15 cellular contexts compared by ENCODE assay signal in the genomic region with DNA sequence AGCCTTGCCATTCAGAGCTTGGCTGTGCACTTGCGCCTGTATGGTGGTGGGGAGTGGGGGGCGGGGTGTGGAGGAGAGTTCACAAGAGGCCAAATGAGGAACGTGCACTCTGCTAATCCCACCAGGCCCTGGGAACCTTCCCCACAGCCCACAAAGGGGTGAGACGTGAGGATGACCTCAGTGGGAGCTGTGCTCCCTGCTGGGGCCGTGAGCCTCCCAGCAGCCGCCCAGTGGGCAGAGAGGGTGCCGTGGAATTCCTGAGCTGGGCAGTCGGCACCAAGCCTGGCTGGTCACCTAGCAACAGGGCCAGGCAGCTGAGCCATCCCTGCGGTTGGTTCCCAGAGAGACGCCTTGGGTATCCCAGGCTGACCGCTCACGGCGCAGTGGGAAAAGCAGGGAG. TPM values are rescaled to one million over a fixed set of nuclear protein-coding genes. Genes with fewer than 3 reads are reported as not detected.
A peak's percentile ranks its signal among the peaks of the same experiment; 100 is the strongest.
DNase-seq lines count a peak whose midpoint lies in the region; ATAC-seq and TF ChIP-seq lines count a peak whose summit lies in the region.
"Had no signal": no experiment of that assay in that cellular context is flagged by ENCODE, and none has a peak within 500 bp of the region (broad histone marks: within the 10 kb centered on the region; RNA-seq: fewer than 3 reads in every experiment).

No MANE protein-coding gene starts in this region.

- no peaks in the 10 kb centered on the region for H3K36me3 ChIP-seq in neuronal stem cell (replicated peaks in 1 of 2; ENCODE audit: control insufficient read depth in 2 of 2, insufficient read depth in 2 of 2, low read length in 2 of 2)
- no peaks in the 10 kb centered on the region for H3K36me3 ChIP-seq in gastrocnemius medialis
- H3K36me3 ChIP-seq: tibial artery had no signal

- H2BK15ac ChIP-seq in neuronal stem cell (ENCODE audit: low read length), result peak overlapping the region; percentile 96

- no CpG with 5 or more reads among the region's 13 CpGs for WGBS in neuronal stem cell (ENCODE audit: extremely low coverage in 2 of 2, insufficient read length in 2 of 2, insufficient replicate concordance in 1 of 2), 2 donors

- no peak overlapping the region for H3K27ac Mint-ChIP-seq in stimulated activated naive B cell treated with anti-CD40 and anti-IgM and Interleukin-4, amounts not matched to agents 10 μg/mL and 1 μg/mL and 100 μg/mL, for 72 hours
- H3K27ac Mint-ChIP-seq: activated T-helper 17 cell treated with anti-CD3 and anti-CD28 coated beads, Interleukin-2, amount 50 U/mL, for 72 hours had no signal

- H3K27me3 Mint-ChIP-seq in stimulated activated naive B cell treated with anti-CD40 and anti-IgM and Interleukin-4, amounts not matched to agents 10 μg/mL and 1 μg/mL and 100 μg/mL, for 72 hours, result peaks cover 12 to 31% of the 10 kb centered on the region in 2 donors
- H3K27me3 Mint-ChIP-seq: activated T-helper 17 cell treated with anti-CD3 and anti-CD28 coated beads, Interleukin-2, amount 50 U/mL, for 72 hours had no signal

- no peaks in the 10 kb centered on the region for H3K36me3 Mint-ChIP-seq in stimulated activated naive B cell treated with anti-CD40 and anti-IgM and Interleukin-4, amounts not matched to agents 10 μg/mL and 1 μg/mL and 100 μg/mL, for 72 hours

- H2AK5ac ChIP-seq in neuronal stem cell (ENCODE audit: low read depth, low read length), result peak overlapping the region; percentile 98

- H3K4me1 ChIP-seq in neuronal stem cell (ENCODE audit: control insufficient read depth in 2 of 2, insufficient read depth in 1 of 2, low read depth in 1 of 2, low read length in 2 of 2) (peaks cover 62 to 72% of the 10 kb centered on the region in 2 donors), gastrocnemius medialis (peaks cover 5% of the 10 kb centered on the region in 2 donors)

- peak overlapping the region; percentile 28 for H4K91ac ChIP-seq in neuronal stem cell (ENCODE audit: low read depth, low read length, poor library complexity)

- no peak overlapping the region for H3K23ac ChIP-seq in neuronal stem cell (ENCODE audit: low read depth, low read length, poor library complexity)

- H3K79me1 ChIP-seq in neuronal stem cell (ENCODE audit: low read depth, low read length), result peaks cover 8% of the 10 kb centered on the region

- no peaks in the 10 kb centered on the region for H3K9me3 Mint-ChIP-seq in stimulated activated naive B cell treated with anti-CD40 and anti-IgM and Interleukin-4, amounts not matched to agents 10 μg/mL and 1 μg/mL and 100 μg/mL, for 72 hours
- H3K9me3 Mint-ChIP-seq: activated T-helper 17 cell treated with anti-CD3 and anti-CD28 coated beads, Interleukin-2, amount 50 U/mL, for 72 hours had no signal

- no peak overlapping the region for H3K4me3 ChIP-seq in neuronal stem cell (ENCODE audit: low read length in 2 of 2)
- no peak overlapping the region for H3K4me3 ChIP-seq in gastrocnemius medialis
- H3K4me3 ChIP-seq: body of pancreas, K562, tibial artery had no signal

- no peak overlapping the region for H4K8ac ChIP-seq in neuronal stem cell (ENCODE audit: low read depth, low read length)

- H2BK5ac ChIP-seq in neuronal stem cell (ENCODE audit: low read length), result peak overlapping the region; percentile 2

- no peak overlapping the region for H3K4me3 Mint-ChIP-seq in stimulated activated naive B cell treated with anti-CD40 and anti-IgM and Interleukin-4, amounts not matched to agents 10 μg/mL and 1 μg/mL and 100 μg/mL, for 72 hours
- H3K4me3 Mint-ChIP-seq: activated T-helper 17 cell treated with anti-CD3 and anti-CD28 coated beads, Interleukin-2, amount 50 U/mL, for 72 hours had no signal

- TF ChIP-seq CTCF in gastrocnemius medialis (IDR thresholded peaks at IDR 0.05 in 4 of 5, conservative IDR thresholded peaks at IDR 0.05 in 1 of 5), result no peak

- no peak overlapping the region for H2BK120ac ChIP-seq in neuronal stem cell (ENCODE audit: low read depth, low read length)

- DNase-seq in AG08396 (ENCODE audit: low spot score), result peak; percentile 36
- DNase-seq in MV-4-11 (lab: John Stamatoyannopoulos, UW), result peak; percentile 34
- peak; percentile 97 for DNase-seq in glomerular visceral epithelial cell (ENCODE audit: extremely low spot score)
- DNase-seq in neuronal stem cell (ENCODE audit: low spot score), result peak; percentile 51
- DNase-seq in NCI-H1694 treated with DMSO at 0.1 percent for 48 hours (lab: John Stamatoyannopoulos, UW), result no peak
- DNase-seq in gastrocnemius medialis, result no peak
- no peak for DNase-seq in stimulated activated naive B cell treated with anti-CD40 and anti-IgM and Interleukin-4, amounts not matched to agents 10 μg/mL and 1 μg/mL and 100 μg/mL, for 72 hours
- DNase-seq in hepatic stellate cell (ENCODE audit: low spot score), result no peak
- DNase-seq: activated CD4-positive, alpha-beta T cell treated with anti-CD3 and anti-CD28 coated beads, Interleukin-2, amount 50 U/mL, for 1 hour; body of pancreas; NCI-H187 treated with DMSO at 0.1 percent for 48 hours; T1000; tibial artery had no signal

- peak overlapping the region; percentile 95 for H3K18ac ChIP-seq in neuronal stem cell (ENCODE audit: low read length)

- in situ Hi-C loops in gastrocnemius medialis (cut with MboI; ENCODE audit: low sequenced_read_pairs in 4 of 4), result no loop called here

- H3K4ac ChIP-seq in neuronal stem cell (ENCODE audit: low read length), result no peak overlapping the region

- H3K9ac ChIP-seq in neuronal stem cell (ENCODE audit: low read depth, low read length, poor library complexity), result peak overlapping the region; percentile 44

- H3K4me2 ChIP-seq in neuronal stem cell (ENCODE audit: insufficient read depth, low read length, poor library complexity, severe bottlenecking), result peak overlapping the region; percentile 35

- no peak for TF ChIP-seq POLR2A in gastrocnemius medialis (IDR thresholded peaks at IDR 0.05)

- no peaks in the 10 kb centered on the region for H3K27me3 ChIP-seq in neuronal stem cell (ENCODE audit: control insufficient read depth in 3 of 3, insufficient read depth in 3 of 3, low read depth in 1 of 3, low read length in 3 of 3)
- no peaks in the 10 kb centered on the region for H3K27me3 ChIP-seq in gastrocnemius medialis
- H3K27me3 ChIP-seq: body of pancreas had no signal

- H3K14ac ChIP-seq in neuronal stem cell (ENCODE audit: low read length), result no peak overlapping the region

- H3K27ac ChIP-seq in neuronal stem cell (replicated peaks; ENCODE audit: low read length), result peak overlapping the region; percentile 79
- H3K27ac ChIP-seq in gastrocnemius medialis, result no peak overlapping the region
- H3K27ac ChIP-seq: body of pancreas, tibial artery had no signal

- no peaks in the 10 kb centered on the region for H3K9me3 ChIP-seq in neuronal stem cell (replicated peaks in 1 of 2; ENCODE audit: control insufficient read depth in 2 of 2, insufficient read depth in 1 of 2, low read depth in 1 of 2, low read length in 2 of 2)
- no peaks in the 10 kb centered on the region for H3K9me3 ChIP-seq in gastrocnemius medialis
- H3K9me3 ChIP-seq: body of pancreas, tibial artery had no signal

- peak overlapping the region; percentile 86 for H2BK12ac ChIP-seq in neuronal stem cell (ENCODE audit: low read length)

- no peak for ATAC-seq in gastrocnemius medialis
- no peak for ATAC-seq in stimulated activated naive B cell treated with anti-CD40 and anti-IgM and Interleukin-4, amounts not matched to agents 10 μg/mL and 1 μg/mL and 100 μg/mL, for 72 hours (replicated peaks)
- ATAC-seq: activated T-helper 17 cell treated with anti-CD3 and anti-CD28 coated beads, Interleukin-2, amount 50 U/mL, for 72 hours; body of pancreas; K562 had no signal

- peaks cover 3 to 12% of the 10 kb centered on the region in 2 donors for H3K4me1 Mint-ChIP-seq in stimulated activated naive B cell treated with anti-CD40 and anti-IgM and Interleukin-4, amounts not matched to agents 10 μg/mL and 1 μg/mL and 100 μg/mL, for 72 hours
- H3K4me1 Mint-ChIP-seq: activated T-helper 17 cell treated with anti-CD3 and anti-CD28 coated beads, Interleukin-2, amount 50 U/mL, for 72 hours had no signal

- H2AFZ ChIP-seq in neuronal stem cell (ENCODE audit: low read length), result no peak overlapping the region

- intact Hi-C loops in gastrocnemius medialis (cut with DNase I; ENCODE audit: low total_unique reads), result no loop called here

RNA-seq across cellular contexts. Expression of a gene that starts 53.7 kb away (rescaled TPM):
- 65.7 TPM for polyA plus RNA-seq in neuronal stem cell (2013, experiment 1 of 2)
- 63.4 TPM for polyA plus RNA-seq in neuronal stem cell (2013, experiment 2 of 2)
- total RNA-seq in gastrocnemius medialis, result 10 to 100 TPM; 15.0 to 35.3 (median 19.1) TPM

RNA-seq across cellular contexts. Expression of a gene that starts 54.2 kb away (rescaled TPM):
- 31.6 TPM for polyA plus RNA-seq in neuronal stem cell (2013, experiment 1 of 2)
- 33.6 TPM for polyA plus RNA-seq in neuronal stem cell (2013, experiment 2 of 2)
- total RNA-seq in gastrocnemius medialis, result 100 to 1,000 TPM; 116 to 170 (median 117) TPM

Comparison
In these comparisons a context has a peak if more than half of its experiments do, and no peak if none do; other contexts are left out.
1. DNase-seq: peak in AG08396 (single experiment), MV-4-11 (single experiment), glomerular visceral epithelial cell (single experiment) and neuronal stem cell (single experiment); none in NCI-H1694 treated with DMSO at 0.1 percent for 48 hours (single experiment), gastrocnemius medialis (0 of 2), stimulated activated naive B cell treated with anti-CD40 and anti-IgM and Interleukin-4, amounts not matched to agents 10 μg/mL and 1 μg/mL and 100 μg/mL, for 72 hours (single experiment) and hepatic stellate cell (single experiment).